ENCODE assay signal across 8 cellular contexts in genomic region chr11:82955676-82956453, GRCh38. TPM values are rescaled to one million over a fixed set of nuclear protein-coding genes. Genes with fewer than 3 reads are reported as not detected.
DNase-seq lines count a peak whose midpoint lies in the region; TF ChIP-seq lines count a peak whose summit lies in the region.
"Not testable (repeated sequence)": the region's sequence is repeated elsewhere in the genome, so short reads cannot be mapped to it uniquely, and the experiment has no call there.

No MANE protein-coding gene starts in this region.

- H3K27me3 ChIP-seq in DOHH2 (ENCODE audit: control insufficient read depth, low read length); spleen (replicated peaks in 1 of 7): not testable (repeated sequence)

- not testable (repeated sequence) for H3K9me2 ChIP-seq in DOHH2 (replicated peaks; ENCODE audit: control insufficient read depth, low read length)

- H3K4me1 Mint-ChIP-seq in activated naive CD4-positive, alpha-beta T cell treated with anti-CD3 and anti-CD28 coated beads, Interleukin-2, amount 50 U/mL, for 24 hours: peaks cover 62% of the 10 kb centered on the region

- not testable (repeated sequence) for H3K36me3 ChIP-seq in DOHH2 (ENCODE audit: control insufficient read depth, low read length); spleen

- not testable (repeated sequence) for H3K79me2 ChIP-seq in DOHH2 (ENCODE audit: control insufficient read depth, low read length)

- not testable (repeated sequence) for H3K27ac Mint-ChIP-seq in activated naive CD4-positive, alpha-beta T cell treated with anti-CD3 and anti-CD28 coated beads, Interleukin-2, amount 50 U/mL, for 24 hours

- not testable (repeated sequence) for TF ChIP-seq CTCF in DOHH2 (IDR thresholded peaks at IDR 0.05; ENCODE audit: low read depth, low read length, poor library complexity, severe bottlenecking); spleen (IDR thresholded peaks at IDR 0.05 in 8 of 11, conservative IDR thresholded peaks at IDR 0.05 in 3 of 11)

- H3K36me3 Mint-ChIP-seq in activated naive CD4-positive, alpha-beta T cell treated with anti-CD3 and anti-CD28 coated beads, Interleukin-2, amount 50 U/mL, for 24 hours: peaks cover 40% of the 10 kb centered on the region

- H3K9me3 ChIP-seq in DOHH2 (ENCODE audit: control insufficient read depth, insufficient read depth, low read length): not testable (repeated sequence)
- H3K9me3 ChIP-seq in spleen: peaks cover 0 to 47% (median 30%) of the 10 kb centered on the region in 8 donors

- peak overlapping the region; percentile 41 for H3K4me3 Mint-ChIP-seq in activated naive CD4-positive, alpha-beta T cell treated with anti-CD3 and anti-CD28 coated beads, Interleukin-2, amount 50 U/mL, for 24 hours

- peak; percentile 56 for DNase-seq in NCI-H2029 (lab: John Stamatoyannopoulos, UW)
- DNase-seq in T follicular helper cell (ENCODE audit: low read depth): peak; percentile 57
- peak; percentile 77 for DNase-seq in activated CD8-positive, alpha-beta memory T cell treated with anti-CD3 and anti-CD28 coated beads for 24 hours
- DNase-seq in iris pigment epithelial cell (ENCODE audit: low read depth): peak; percentile 5
- DNase-seq in spleen: peak; percentile 92
- DNase-seq in stimulated activated naive CD4-positive, alpha-beta T cell (lab: John Stamatoyannopoulos, UW): peak; percentile 27 to 81 (median 57)

- WGBS in spleen, 5 donors: 50 to 77% (median 57%) methylated on average over 8 to 9 of the region's 9 CpGs

- H3K9me3 Mint-ChIP-seq in activated naive CD4-positive, alpha-beta T cell treated with anti-CD3 and anti-CD28 coated beads, Interleukin-2, amount 50 U/mL, for 24 hours: peaks cover 31% of the 10 kb centered on the region

- H3K27ac ChIP-seq in DOHH2 (ENCODE audit: low read depth, low read length) (peak overlapping the region; percentile 36), spleen (peak overlapping the region; percentile 41 to 73 (median 50))

- not testable (repeated sequence) for H3K27me3 Mint-ChIP-seq in activated naive CD4-positive, alpha-beta T cell treated with anti-CD3 and anti-CD28 coated beads, Interleukin-2, amount 50 U/mL, for 24 hours

- peak overlapping the region; percentile 58 for H3K4me3 ChIP-seq in DOHH2 (ENCODE audit: low read length)
- not testable (repeated sequence) for H3K4me3 ChIP-seq in spleen

- H4K20me1 ChIP-seq in DOHH2 (ENCODE audit: control insufficient read depth, insufficient read depth, low read depth, low read length): not testable (repeated sequence)

- peak overlapping the region; percentile 59 for H3K4me2 ChIP-seq in DOHH2 (ENCODE audit: low read length)

- intact Hi-C loops in spleen (cut with DNase I; ENCODE audit: low total_unique reads): not testable (repeated sequence)

- H3F3A ChIP-seq in DOHH2 (ENCODE audit: control insufficient read depth, insufficient read depth): peaks cover 12% of the 10 kb centered on the region; the same call in 1 of the 2 replicates

- not testable (repeated sequence) for TF ChIP-seq POLR2A in spleen (IDR thresholded peaks at IDR 0.05)

- H3K4me1 ChIP-seq in DOHH2 (ENCODE audit: control insufficient read depth, low read length): peaks cover 60% of the 10 kb centered on the region
- H3K4me1 ChIP-seq in spleen: peaks cover 5 to 43% (median 27%) of the 10 kb centered on the region in 6 donors

RNA-seq across cellular contexts. Expression of gene DDIAS, which starts 54.3 kb away (rescaled TPM):
- total RNA-seq in spleen: 10 to 100 TPM in 3 of 7 donors, 1 to 10 TPM in 4; 3.9 to 11.1 (median 8.2) TPM
- polyA plus RNA-seq in spleen: 1 to 10 TPM; 1.5 to 4.1 (median 1.7) TPM

RNA-seq across cellular contexts. Expression of gene PRCP, which starts 55.6 kb away (rescaled TPM):
- 10 to 100 TPM; 54.5 to 85.7 (median 66.7) TPM for total RNA-seq in spleen
- polyA plus RNA-seq in spleen: 10 to 100 TPM; 22.2 to 32.9 (median 29.1) TPM

Comparison
In these comparisons a context has a peak if more than half of its experiments do, and no peak if none do; other contexts are left out.
1. DNase-seq: peak in every context shown above with its lines; median percentile 92 in spleen; 77 in activated CD8-positive, alpha-beta memory T cell treated with anti-CD3 and anti-CD28 coated beads for 24 hours; 57 in T follicular helper cell; 57 in stimulated activated naive CD4-positive, alpha-beta T cell; 56 in NCI-H2029; 5 in iris pigment epithelial cell.